1 cellular context compared by ENCODE assay signal in the genomic region with DNA sequence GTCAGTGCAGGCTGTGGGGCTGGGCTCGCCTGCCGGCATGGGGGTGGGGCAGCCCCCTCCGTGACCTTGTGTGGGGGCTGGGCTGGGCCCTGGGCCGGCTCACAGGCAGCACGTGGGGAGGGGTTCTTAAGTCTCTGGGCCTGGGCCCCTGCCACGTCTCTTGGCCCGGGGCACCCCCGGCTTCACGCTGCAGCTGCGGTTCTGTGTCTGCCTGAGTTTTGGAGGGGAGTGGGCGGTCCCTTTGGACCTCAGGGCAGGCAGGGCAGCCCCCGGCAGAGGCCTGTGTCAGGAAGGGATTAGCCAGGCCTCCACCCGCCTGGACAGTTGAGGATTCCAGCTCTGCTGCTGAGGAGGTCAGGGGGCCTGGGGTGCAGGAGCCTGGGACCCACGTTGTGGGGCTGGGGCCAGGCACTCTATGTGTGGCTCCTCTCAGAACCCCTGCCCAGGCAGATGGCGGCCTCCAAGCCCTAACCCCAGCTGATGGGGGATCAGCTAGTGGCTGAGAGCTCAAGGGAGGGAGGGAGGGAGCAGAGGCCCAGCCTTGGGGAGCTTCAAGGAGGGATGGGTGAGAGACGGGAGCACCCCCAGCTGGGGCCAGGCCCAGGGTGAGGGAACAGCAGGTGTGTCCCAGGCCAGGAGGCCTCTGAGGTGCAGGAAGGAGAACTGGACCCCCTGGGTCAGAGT.
TF ChIP-seq lines count a peak whose summit lies in the region.

No MANE protein-coding gene starts in this region.

TF ChIP-seq in K562, 482 proteins besides CTCF, POLR2A, EP300 and RAD21:
- no peak for TF ChIP-seq RCOR1 (IDR thresholded peaks at IDR 0.05; ENCODE audit: borderline replicate concordance in 1 of 2, low read depth in 2 of 2, low read length in 2 of 2)
- TF ChIP-seq, protein P1, sequence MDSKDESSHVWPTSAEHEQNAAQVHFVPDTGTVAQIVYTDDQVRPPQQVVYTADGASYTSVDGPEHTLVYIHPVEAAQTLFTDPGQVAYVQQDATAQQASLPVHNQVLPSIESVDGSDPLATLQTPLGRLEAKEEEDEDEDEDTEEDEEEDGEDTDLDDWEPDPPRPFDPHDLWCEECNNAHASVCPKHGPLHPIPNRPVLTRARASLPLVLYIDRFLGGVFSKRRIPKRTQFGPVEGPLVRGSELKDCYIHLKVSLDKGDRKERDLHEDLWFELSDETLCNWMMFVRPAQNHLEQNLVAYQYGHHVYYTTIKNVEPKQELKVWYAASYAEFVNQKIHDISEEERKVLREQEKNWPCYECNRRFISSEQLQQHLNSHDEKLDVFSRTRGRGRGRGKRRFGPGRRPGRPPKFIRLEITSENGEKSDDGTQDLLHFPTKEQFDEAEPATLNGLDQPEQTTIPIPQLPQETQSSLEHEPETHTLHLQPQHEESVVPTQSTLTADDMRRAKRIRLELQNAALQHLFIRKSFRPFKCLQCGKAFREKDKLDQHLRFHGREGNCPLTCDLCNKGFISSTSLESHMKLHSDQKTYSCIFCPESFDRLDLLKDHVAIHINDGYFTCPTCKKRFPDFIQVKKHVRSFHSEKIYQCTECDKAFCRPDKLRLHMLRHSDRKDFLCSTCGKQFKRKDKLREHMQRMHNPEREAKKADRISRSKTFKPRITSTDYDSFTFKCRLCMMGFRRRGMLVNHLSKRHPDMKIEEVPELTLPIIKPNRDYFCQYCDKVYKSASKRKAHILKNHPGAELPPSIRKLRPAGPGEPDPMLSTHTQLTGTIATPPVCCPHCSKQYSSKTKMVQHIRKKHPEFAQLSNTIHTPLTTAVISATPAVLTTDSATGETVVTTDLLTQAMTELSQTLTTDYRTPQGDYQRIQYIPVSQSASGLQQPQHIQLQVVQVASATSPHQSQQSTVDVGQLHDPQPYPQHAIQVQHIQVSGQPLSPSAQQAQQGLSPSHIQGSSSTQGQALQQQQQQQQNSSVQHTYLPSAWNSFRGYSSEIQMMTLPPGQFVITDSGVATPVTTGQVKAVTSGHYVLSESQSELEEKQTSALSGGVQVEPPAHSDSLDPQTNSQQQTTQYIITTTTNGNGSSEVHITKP (IDR thresholded peaks at IDR 0.05; ENCODE audit: partially characterized antibody): peak; percentile 85
